In the genomic region with DNA sequence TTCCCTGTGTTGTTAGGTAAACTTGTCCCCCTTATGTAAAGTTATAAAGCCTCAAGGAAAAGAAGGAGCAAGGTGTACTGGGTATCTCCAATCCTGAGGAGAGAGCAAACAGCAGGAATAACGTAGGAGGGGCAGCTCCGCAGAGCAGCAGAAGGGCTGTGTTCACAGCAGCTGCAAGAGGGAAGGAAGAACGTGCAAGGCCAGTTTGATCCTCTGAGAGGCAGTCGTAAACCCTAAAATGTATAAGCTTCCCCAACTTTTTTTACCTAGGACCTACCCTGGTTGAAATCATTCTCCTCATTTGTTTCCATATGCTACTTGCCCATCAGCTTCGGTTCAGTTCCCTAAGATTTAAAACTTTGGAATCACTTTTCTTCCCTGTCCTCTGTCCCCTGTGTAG, we compare ENCODE assay signal across 26 cellular contexts.
"Had no signal": no experiment of that assay in that cellular context is flagged by ENCODE, and none has a peak within 500 bp of the region (broad histone marks: within the 10 kb centered on the region; RNA-seq: fewer than 3 reads in every experiment).

No MANE protein-coding gene starts in this region.

- H3K4me3 Mint-ChIP-seq: dendritic cell treated with granulocyte-macrophage colony-stimulating factor and Interleukin-4, amounts not matched to agents 40 ng/mL and 50 ng/mL, for 4 days; effector memory CD8-positive, alpha-beta T cell; endodermal cell; mesothelial cell of epicardium; naive thymus-derived CD4-positive, alpha-beta T cell had no signal

- H3K27me3 ChIP-seq: esophagus squamous epithelium, gastrocnemius medialis, heart right ventricle, left lung had no signal

- H3K4me3 ChIP-seq: esophagus squamous epithelium, gastrocnemius medialis, heart right ventricle, left lung, lower lobe of right lung had no signal

- H3K27ac Mint-ChIP-seq: dendritic cell treated with granulocyte-macrophage colony-stimulating factor and Interleukin-4, amounts not matched to agents 40 ng/mL and 50 ng/mL, for 4 days; effector memory CD8-positive, alpha-beta T cell; endodermal cell; mesothelial cell of epicardium; naive thymus-derived CD4-positive, alpha-beta T cell had no signal

- FAIRE-seq: endometrium, islet of Langerhans, keratinocyte had no signal

- ATAC-seq: effector memory CD8-positive, alpha-beta T cell; esophagus mucosa; gastrocnemius medialis; heart right ventricle; left cardiac atrium; left lung; left ventricle myocardium superior; lower lobe of right lung; naive thymus-derived CD4-positive, alpha-beta T cell had no signal

- H3K9me3 ChIP-seq: esophagus squamous epithelium, gastrocnemius medialis, heart right ventricle, left lung, lower lobe of right lung had no signal

- H3K27ac ChIP-seq: epithelial cell of prostate, esophagus squamous epithelium, gastrocnemius medialis, heart right ventricle, left lung, lower lobe of right lung had no signal

- DNase-seq: cortex of kidney; effector CD8-positive, alpha-beta T cell; effector memory CD8-positive, alpha-beta T cell; endodermal cell; erythroblast; esophagus squamous epithelium; foreskin fibroblast; foreskin melanocyte; gastrocnemius medialis; glutamatergic neuron; head of caudate nucleus; heart right ventricle; hippocampal formation; left cardiac atrium; left lung; left ventricle myocardium superior; lower lobe of right lung; mesenchymal stem cell; naive thymus-derived CD4-positive, alpha-beta T cell had no signal

- H3K36me3 ChIP-seq: gastrocnemius medialis, lower lobe of right lung had no signal

- H3K9me3 Mint-ChIP-seq: dendritic cell treated with granulocyte-macrophage colony-stimulating factor and Interleukin-4, amounts not matched to agents 40 ng/mL and 50 ng/mL, for 4 days; effector memory CD8-positive, alpha-beta T cell; naive thymus-derived CD4-positive, alpha-beta T cell had no signal
